ENCODE assay signal across 8 cellular contexts in the genomic region with DNA sequence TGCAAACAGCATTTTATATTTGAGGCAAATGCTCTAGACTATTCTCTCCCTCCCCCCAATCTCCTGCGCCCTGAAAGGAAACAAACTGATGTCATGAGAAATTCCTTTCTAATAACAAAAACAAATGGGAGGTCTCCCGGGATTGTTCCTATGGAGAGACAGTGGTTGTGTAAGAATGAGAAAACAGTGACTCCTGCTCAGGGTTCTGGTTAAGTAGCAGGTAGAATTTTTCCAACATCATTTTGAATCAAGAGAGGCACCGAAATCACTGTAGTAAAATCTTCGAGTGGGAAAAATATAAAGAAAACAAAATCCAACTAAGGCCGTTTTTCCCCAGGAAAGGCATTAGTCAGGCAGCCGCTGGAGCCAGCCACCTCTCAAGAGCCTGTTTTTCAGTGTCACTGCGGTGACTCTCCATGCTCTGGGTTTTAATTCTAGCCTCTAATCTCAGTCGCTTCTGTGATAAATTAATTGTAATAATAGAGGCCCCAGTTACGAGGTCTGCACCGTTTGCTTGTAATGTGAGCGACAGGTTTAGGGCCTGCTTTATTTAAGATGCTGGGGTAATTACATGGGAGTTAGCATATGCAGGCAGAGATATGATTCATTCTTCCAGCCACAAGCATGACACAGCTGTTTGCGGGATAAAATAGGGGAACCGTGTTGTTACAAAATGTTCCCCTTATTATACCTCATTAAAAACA.
DNase-seq lines count a peak whose midpoint lies in the region; ATAC-seq and TF ChIP-seq lines count a peak whose summit lies in the region.

No MANE protein-coding gene starts in this region.

- H3K4me1 Mint-ChIP-seq in stimulated activated effector memory CD8-positive, alpha-beta T cell treated with anti-CD3 and anti-CD28 coated beads, Interleukin-12 subunit alpha, Interleukin-12 subunit beta, amount 100 ng/mL, for 72 hours, result peaks cover 7% of the 10 kb centered on the region

- peak; percentile 67 for DNase-seq in HT1080 (ENCODE audit: low read depth)
- peak; percentile 89 for DNase-seq in SIG-M5 treated with dmso at 0.1 percent for 504 hours (lab: John Stamatoyannopoulos, UW; ENCODE audit: unreplicated experiment)
- peak; percentile 94 for DNase-seq in fibroblast of pulmonary artery (ENCODE audit: low read depth)
- no peak for DNase-seq in stimulated activated effector memory CD8-positive, alpha-beta T cell treated with anti-CD3 and anti-CD28 coated beads, Interleukin-12 subunit alpha, Interleukin-12 subunit beta, amount 100 ng/mL, for 72 hours (ENCODE audit: low spot score in 2 of 2)
- DNase-seq in pons (ENCODE audit: low spot score), result no peak
- DNase-seq in NCI-H748 treated with DMSO at 0.1 percent for 48 hours (lab: John Stamatoyannopoulos, UW), result no peak
- no peak for DNase-seq in ureter (ENCODE audit: low spot score)

- no peak overlapping the region for H3K27ac Mint-ChIP-seq in stimulated activated effector memory CD8-positive, alpha-beta T cell treated with anti-CD3 and anti-CD28 coated beads, Interleukin-12 subunit alpha, Interleukin-12 subunit beta, amount 100 ng/mL, for 72 hours

- no peak overlapping the region for H3K4me3 Mint-ChIP-seq in stimulated activated effector memory CD8-positive, alpha-beta T cell treated with anti-CD3 and anti-CD28 coated beads, Interleukin-12 subunit alpha, Interleukin-12 subunit beta, amount 100 ng/mL, for 72 hours

- peak; percentile 60 for ATAC-seq in stimulated activated effector memory CD8-positive, alpha-beta T cell treated with anti-CD3 and anti-CD28 coated beads, Interleukin-12 subunit alpha, Interleukin-12 subunit beta, amount 100 ng/mL, for 72 hours
- ATAC-seq in GM18870 (IDR thresholded peaks at IDR 0.05; ENCODE audit: unreplicated experiment), result no peak

- no peak overlapping the region for H3K4me3 ChIP-seq in fibroblast of pulmonary artery (replicated peaks; ENCODE audit: low read depth, low read length)

- TF ChIP-seq CTCF in fibroblast of pulmonary artery (IDR thresholded peaks at IDR 0.05; ENCODE audit: low read length, missing control alignments), result no peak

- H3K36me3 Mint-ChIP-seq in stimulated activated effector memory CD8-positive, alpha-beta T cell treated with anti-CD3 and anti-CD28 coated beads, Interleukin-12 subunit alpha, Interleukin-12 subunit beta, amount 100 ng/mL, for 72 hours, result no peaks in the 10 kb centered on the region

- no peaks in the 10 kb centered on the region for H3K9me3 Mint-ChIP-seq in stimulated activated effector memory CD8-positive, alpha-beta T cell treated with anti-CD3 and anti-CD28 coated beads, Interleukin-12 subunit alpha, Interleukin-12 subunit beta, amount 100 ng/mL, for 72 hours

Comparison
In these comparisons a context has a peak if more than half of its experiments do, and no peak if none do; other contexts are left out.
1. DNase-seq: peak in HT1080 (single experiment), SIG-M5 treated with dmso at 0.1 percent for 504 hours (single experiment) and fibroblast of pulmonary artery (single experiment); none in stimulated activated effector memory CD8-positive, alpha-beta T cell treated with anti-CD3 and anti-CD28 coated beads, Interleukin-12 subunit alpha, Interleukin-12 subunit beta, amount 100 ng/mL, for 72 hours (0 of 2), pons (single experiment), NCI-H748 treated with DMSO at 0.1 percent for 48 hours (single experiment) and ureter (single experiment).